11 cellular contexts compared by ENCODE assay signal in genomic region chr5:143887901-143888648, GRCh38.
DNase-seq lines count a peak whose midpoint lies in the region; ATAC-seq and TF ChIP-seq lines count a peak whose summit lies in the region.
"Had no signal": no experiment of that assay in that cellular context is flagged by ENCODE, and none has a peak within 500 bp of the region (broad histone marks: within the 10 kb centered on the region; RNA-seq: fewer than 3 reads in every experiment).

No MANE protein-coding gene starts in this region.

- no peaks in the 10 kb centered on the region for H3K27me3 Mint-ChIP-seq in neural crest cell (ENCODE audit: low read depth)

- H3K4me3 ChIP-seq in cardiac fibroblast (replicated peaks in 1 of 2; ENCODE audit: low read depth in 2 of 2, low read length in 2 of 2) = no peak overlapping the region
- no peak overlapping the region for H3K4me3 ChIP-seq in H7 (ENCODE audit: insufficient read depth, low read depth, low read length)
- H3K4me3 ChIP-seq in effector memory CD4-positive, alpha-beta T cell (ENCODE audit: insufficient read depth, low read depth, low read length, poor library complexity, severe bottlenecking) = no peak overlapping the region

- no peak overlapping the region for H3K4me3 Mint-ChIP-seq in neural crest cell

- H3K9me3 Mint-ChIP-seq in neural crest cell = no peaks in the 10 kb centered on the region

- H3K4me1 ChIP-seq in effector memory CD4-positive, alpha-beta T cell (ENCODE audit: control insufficient read depth, insufficient read depth, low read length, poor library complexity, severe bottlenecking) = no peaks in the 10 kb centered on the region

- TF ChIP-seq CTCF in AG09319 (IDR thresholded peaks at IDR 0.05; ENCODE audit: low read depth, low read length) (no peak), cardiac fibroblast (IDR thresholded peaks at IDR 0.05; ENCODE audit: low read depth, low read length) (no peak), neural crest cell (conservative IDR thresholded peaks at IDR 0.05) (no peak)

- DNase-seq in AG09319 (ENCODE audit: extremely low read depth, low read depth) (peak; percentile 43), HS-5 (ENCODE audit: low read depth) (peak; percentile 19), cardiac fibroblast (ENCODE audit: low read depth in 2 of 2) (peak; percentile 53 to 61), neural crest cell (ENCODE audit: low read depth, low spot score) (no peak), H7 (no peak)
- no peak for DNase-seq in effector memory CD4-positive, alpha-beta T cell
- DNase-seq: activated CD4-positive, CD25-positive, alpha-beta regulatory T cell treated with anti-CD3 and anti-CD28 coated beads, Interleukin-2, amount 50 U/mL, for 72 hours; activated effector memory CD4-positive, alpha-beta T cell treated with Interleukin-2 at 50 U/mL for 16 hours; COR-L47 had no signal

- H3K4me1 Mint-ChIP-seq in neural crest cell = peaks cover 56% of the 10 kb centered on the region

- H3K9me3 ChIP-seq in effector memory CD4-positive, alpha-beta T cell (ENCODE audit: control insufficient read depth, low read length) = no peaks in the 10 kb centered on the region

- peak overlapping the region; percentile 88 for H3K27ac Mint-ChIP-seq in neural crest cell (ENCODE audit: unreplicated experiment)

- no peaks in the 10 kb centered on the region for H3K36me3 ChIP-seq in H7 (replicated peaks; ENCODE audit: control insufficient read depth, insufficient read depth, low read length)
- H3K36me3 ChIP-seq in effector memory CD4-positive, alpha-beta T cell (ENCODE audit: control insufficient read depth, insufficient read depth, low read length) = no peaks in the 10 kb centered on the region

- H3K36me3 Mint-ChIP-seq in neural crest cell (ENCODE audit: low read depth) = no peaks in the 10 kb centered on the region

- H3K27ac ChIP-seq in effector memory CD4-positive, alpha-beta T cell (ENCODE audit: insufficient read depth, low read length, poor library complexity, severe bottlenecking) = no peak overlapping the region

- ATAC-seq in HG03159 (IDR thresholded peaks at IDR 0.05; ENCODE audit: unreplicated experiment) (no peak), HG03095 (IDR thresholded peaks at IDR 0.05; ENCODE audit: unreplicated experiment) (no peak)

- H3K27me3 ChIP-seq in H7 (ENCODE audit: control insufficient read depth, insufficient read depth, low read length) = no peaks in the 10 kb centered on the region
- no peaks in the 10 kb centered on the region for H3K27me3 ChIP-seq in effector memory CD4-positive, alpha-beta T cell (replicated peaks; ENCODE audit: control insufficient read depth, insufficient read depth, low read length, poor library complexity, severe bottlenecking)

Comparison
In these comparisons a context has a peak if more than half of its experiments do, and no peak if none do; other contexts are left out.
1. DNase-seq: peak in AG09319 (single experiment), HS-5 (single experiment) and cardiac fibroblast (2 of 2); none in neural crest cell (single experiment), H7 (single experiment) and effector memory CD4-positive, alpha-beta T cell (0 of 3).